Comparison of ENCODE assay signal across 20 cellular contexts in genomic region chr21:36077758-36078157, GRCh38. TPM values are rescaled to one million over a fixed set of nuclear protein-coding genes. Genes with fewer than 3 reads are reported as not detected.
A peak's percentile ranks its signal among the peaks of the same experiment; 100 is the strongest.
DNase-seq lines count a peak whose midpoint lies in the region; ATAC-seq, FAIRE-seq and TF ChIP-seq lines count a peak whose summit lies in the region.
"Had no signal": no experiment of that assay in that cellular context is flagged by ENCODE, and none has a peak within 500 bp of the region (broad histone marks: within the 10 kb centered on the region; RNA-seq: fewer than 3 reads in every experiment).

No MANE protein-coding gene starts in this region.

- peaks cover 34% of the 10 kb centered on the region for H3K4me1 Mint-ChIP-seq in activated B cell treated with CpG ODN at 0.5 μM for 24 hours
- H3K4me1 Mint-ChIP-seq in naive thymus-derived CD4-positive, alpha-beta T cell: peaks cover 8 to 51% (median 42%) of the 10 kb centered on the region in 7 donors

- peaks cover 9% of the 10 kb centered on the region for H3K36me3 Mint-ChIP-seq in activated B cell treated with CpG ODN at 0.5 μM for 24 hours (ENCODE audit: low read depth)
- H3K36me3 Mint-ChIP-seq in naive thymus-derived CD4-positive, alpha-beta T cell: peaks cover 0 to 28% (median 9%) of the 10 kb centered on the region in 5 donors

- DNase-seq in NCI-H82 (lab: John Stamatoyannopoulos, UW) (peak; percentile 11), NCI-H82 treated with DMSO at 0.1 percent for 48 hours (lab: John Stamatoyannopoulos, UW; ENCODE audit: unreplicated experiment) (no peak), GM12891 (ENCODE audit: insufficient read length, low spot score) (no peak), activated B cell treated with CpG ODN at 0.5 μM for 24 hours (no peak), RKO (ENCODE audit: low spot score) (no peak), occipital lobe (lab: John Stamatoyannopoulos, UW) (no peak)
- DNase-seq in naive thymus-derived CD4-positive, alpha-beta T cell: no peak
- DNase-seq: BE2C; CD8-positive, alpha-beta memory T cell; DMS79 treated with DMSO at 0.1 percent for 48 hours; GOT3; KBM-7; NCI-H1048; NCI-H1436 treated with DMSO at 0.1 percent for 48 hours; NCI-H2081 treated with DMSO at 0.1 percent for 48 hours; NCI-H510A treated with DMSO at 0.1 percent for 48 hours; SHP77 treated with DMSO at 0.1 percent for 48 hours had no signal

- H3K4me3 Mint-ChIP-seq in activated B cell treated with CpG ODN at 0.5 μM for 24 hours: no peak overlapping the region
- peak overlapping the region in 4 of 10 donors; percentile 19 to 42 (median 20) for H3K4me3 Mint-ChIP-seq in naive thymus-derived CD4-positive, alpha-beta T cell

- FAIRE-seq in GM12891 (lab: Jason Lieb, UNC): peak; percentile 41
- FAIRE-seq: RCC 7860 had no signal

- TF ChIP-seq CTCF in activated B cell treated with CpG ODN at 0.5 μM for 24 hours (IDR thresholded peaks at IDR 0.05): no peak

- no peaks in the 10 kb centered on the region for H3K9me3 Mint-ChIP-seq in activated B cell treated with CpG ODN at 0.5 μM for 24 hours
- peaks cover 0 to 6% (median 0%) of the 10 kb centered on the region in 11 donors for H3K9me3 Mint-ChIP-seq in naive thymus-derived CD4-positive, alpha-beta T cell
- H3K9me3 Mint-ChIP-seq: CD8-positive, alpha-beta memory T cell had no signal

- peaks cover 0 to under 1% (median 0%) of the 10 kb centered on the region in 3 experiments for H3K36me3 ChIP-seq in naive thymus-derived CD4-positive, alpha-beta T cell (ENCODE audit: control insufficient read depth in 2 of 3, insufficient read depth in 3 of 3, low read length in 3 of 3)
- H3K36me3 ChIP-seq: BE2C had no signal

- no peak overlapping the region for H3K27ac ChIP-seq in naive thymus-derived CD4-positive, alpha-beta T cell (ENCODE audit: low read depth, low read length)
- H3K27ac ChIP-seq: 22Rv1 had no signal

- POLR2A ChIA-PET in activated B cell treated with CpG ODN at 0.5 μM for 24 hours (lab: Charles Lee): interaction anchor here (1.7 kb wide), 1 partner anchor 18 kb away, joined by 15 read pairs; the partner anchor contains the start of gene SETD4
- POLR2A ChIA-PET in naive thymus-derived CD4-positive, alpha-beta T cell (lab: Charles Lee): interaction anchor here (0.6 to 4.1 kb wide), 4 partner anchors 8 to 125 kb away, joined by 3 to 30 read pairs (median 11); partner anchors contain the start of genes CBR1 and SETD4

- intact Hi-C loops in activated B cell treated with CpG ODN at 0.5 μM for 24 hours (cut with micrococcal nuclease): loop anchor here (1.0 to 2.0 kb wide), 2 partner anchors 8 to 17 kb away; partner anchors contain the start of gene SETD4
- intact Hi-C loops in naive thymus-derived CD4-positive, alpha-beta T cell (cut with micrococcal nuclease): loop anchor here in 1 of 2 donors (2.0 kb wide), 1 partner anchor 35 kb away; no protein-coding TSS in a partner anchor

- no peak for TF ChIP-seq POLR2A in GM12891 (IDR thresholded peaks at IDR 0.05; ENCODE audit: low read depth, low read length)

- ATAC-seq in activated B cell treated with CpG ODN at 0.5 μM for 24 hours (ENCODE audit: low read depth) (no peak), GM18909 (IDR thresholded peaks at IDR 0.05; ENCODE audit: poor library complexity, unreplicated experiment) (no peak)
- ATAC-seq in naive thymus-derived CD4-positive, alpha-beta T cell: no peak

- peak overlapping the region; percentile 79 for H3K27ac Mint-ChIP-seq in activated B cell treated with CpG ODN at 0.5 μM for 24 hours
- H3K27ac Mint-ChIP-seq in naive thymus-derived CD4-positive, alpha-beta T cell: peak overlapping the region in 6 of 9 donors; percentile 9 to 99 (median 76)

- H3K4me1 ChIP-seq in naive thymus-derived CD4-positive, alpha-beta T cell (ENCODE audit: control insufficient read depth in 2 of 2, insufficient read depth in 2 of 2, low read length in 2 of 2): peaks cover 0 to 10% of the 10 kb centered on the region in 2 donors
- H3K4me1 ChIP-seq: BE2C had no signal

- H3K27me3 ChIP-seq in naive thymus-derived CD4-positive, alpha-beta T cell (ENCODE audit: control insufficient read depth in 2 of 2, insufficient read depth in 2 of 2, low read length in 2 of 2): no peaks in the 10 kb centered on the region
- H3K27me3 ChIP-seq: BE2C had no signal

- no peak overlapping the region for H3K4me3 ChIP-seq in naive thymus-derived CD4-positive, alpha-beta T cell (ENCODE audit: low read length)

- CTCF ChIA-PET in activated B cell treated with CpG ODN at 0.5 μM for 24 hours (lab: Charles Lee): no interaction called here
- CTCF ChIA-PET in naive thymus-derived CD4-positive, alpha-beta T cell (lab: Charles Lee): no interaction called here

- H3K9me3 ChIP-seq in naive thymus-derived CD4-positive, alpha-beta T cell (ENCODE audit: control insufficient read depth in 2 of 3, low read length in 3 of 3): no peaks in the 10 kb centered on the region
- H3K9me3 ChIP-seq: BE2C had no signal

- no peaks in the 10 kb centered on the region for H3K27me3 Mint-ChIP-seq in activated B cell treated with CpG ODN at 0.5 μM for 24 hours
- no peaks in the 10 kb centered on the region for H3K27me3 Mint-ChIP-seq in naive thymus-derived CD4-positive, alpha-beta T cell
- H3K27me3 Mint-ChIP-seq: CD8-positive, alpha-beta memory T cell had no signal

TF ChIP-seq in GM12891, 5 proteins besides CTCF, POLR2A, EP300 and RAD21:
- TF ChIP-seq POU2F2 (IDR thresholded peaks at IDR 0.05; ENCODE audit: low read depth, low read length) (no peak), PAX5 (IDR thresholded peaks at IDR 0.05; ENCODE audit: insufficient read depth, low read length, severe bottlenecking) (no peak), SPI1 (IDR thresholded peaks at IDR 0.05; ENCODE audit: low read depth, low read length) (no peak), TAF1 (IDR thresholded peaks at IDR 0.05; ENCODE audit: low read depth, low read length) (no peak), POLR2AphosphoS5 (IDR thresholded peaks at IDR 0.05; ENCODE audit: low read depth, low read length) (no peak)

RNA-seq across cellular contexts. Expression of gene CBR1, which starts 7.9 kb away (rescaled TPM):
- 21.3 TPM for polyA plus RNA-seq in GM12891 (2012; ENCODE audit: low read depth, missing spikeins)
- total RNA-seq in activated B cell treated with CpG ODN at 0.5 μM for 24 hours: 17.5 and 20.3 TPM in 2 replicates
- 10 to 100 TPM in 3 of 5 experiments, 1 to 10 TPM in 2; 6.0 to 51.1 (median 22.1) TPM for total RNA-seq in naive thymus-derived CD4-positive, alpha-beta T cell
- polyA plus RNA-seq in naive thymus-derived CD4-positive, alpha-beta T cell: 10 to 100 TPM; 54.9 to 59.7 TPM
- total RNA-seq in occipital lobe: 23.2 TPM

RNA-seq across cellular contexts. Expression of gene SETD4, which starts 17.4 kb away (rescaled TPM):
- 4.9 TPM for polyA plus RNA-seq in GM12891 (2012; ENCODE audit: low read depth, missing spikeins)
- 31.6 and 40.4 TPM in 2 replicates for total RNA-seq in activated B cell treated with CpG ODN at 0.5 μM for 24 hours
- 10 to 100 TPM; 17.1 to 31.5 (median 20.9) TPM for total RNA-seq in naive thymus-derived CD4-positive, alpha-beta T cell
- polyA plus RNA-seq in naive thymus-derived CD4-positive, alpha-beta T cell: 10 to 100 TPM in 1 of 2 donors, 1 to 10 TPM in 1; 6.7 to 14.0 TPM
- 31.8 TPM for total RNA-seq in occipital lobe

RNA-seq across cellular contexts. Expression of gene CBR3, which starts 57.1 kb away (rescaled TPM):
- 0.77 TPM for polyA plus RNA-seq in GM12891 (2012; ENCODE audit: low read depth, missing spikeins)
- 4.7 and 5.4 TPM in 2 replicates for total RNA-seq in activated B cell treated with CpG ODN at 0.5 μM for 24 hours
- 10 to 100 TPM in 1 of 5 experiments, 1 to 10 TPM in 4; 1.3 to 22.5 (median 5.8) TPM for total RNA-seq in naive thymus-derived CD4-positive, alpha-beta T cell
- 1 to 10 TPM; 5.0 to 5.6 TPM for polyA plus RNA-seq in naive thymus-derived CD4-positive, alpha-beta T cell
- total RNA-seq in occipital lobe: 0.78 TPM
